In the genomic region with DNA sequence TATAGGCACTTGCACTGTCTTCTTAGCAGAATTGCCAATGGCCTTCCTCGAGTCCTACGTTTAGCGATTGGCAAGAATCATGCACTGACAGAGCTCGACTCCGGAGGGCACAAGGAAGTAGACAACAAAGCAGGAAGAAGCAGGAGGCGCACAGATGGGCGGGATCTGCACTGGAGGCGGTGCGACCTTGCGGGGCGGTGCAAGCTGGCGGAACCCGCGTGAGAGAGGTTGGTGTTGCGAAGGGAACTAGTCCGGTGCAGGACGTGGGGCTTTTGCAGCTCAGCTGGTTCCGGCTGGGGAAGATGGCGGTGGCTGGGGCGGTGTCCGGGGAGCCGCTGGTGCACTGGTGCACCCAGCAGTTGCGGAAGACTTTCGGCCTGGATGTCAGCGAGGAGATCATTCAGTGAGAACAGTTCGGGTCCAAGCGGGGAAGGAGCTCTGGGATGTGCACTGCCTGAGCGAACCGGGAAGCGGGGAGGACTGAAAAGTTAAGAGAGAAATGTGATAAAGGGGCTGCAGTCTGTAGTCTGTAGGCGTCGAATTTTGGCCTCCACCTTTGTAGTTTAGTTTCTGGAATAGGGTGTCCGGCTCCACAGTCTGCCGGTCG, we compare ENCODE assay signal across 1 cellular context.
TF ChIP-seq lines count a peak whose summit lies in the region.

A gene (plus strand): TSS at position 275 of the 607 bp plus-strand sequence. CDS start 28 bp downstream, at position 303.

TF ChIP-seq in HCT116, 20 proteins besides CTCF, POLR2A, EP300 and RAD21 (continued from another document):
- no peak for TF ChIP-seq EZH2phosphoT487 (IDR thresholded peaks at IDR 0.05; ENCODE audit: borderline replicate concordance)
- no peak for TF ChIP-seq FOSL1 (IDR thresholded peaks at IDR 0.05; ENCODE audit: low read depth)
- TF ChIP-seq, protein P1, sequence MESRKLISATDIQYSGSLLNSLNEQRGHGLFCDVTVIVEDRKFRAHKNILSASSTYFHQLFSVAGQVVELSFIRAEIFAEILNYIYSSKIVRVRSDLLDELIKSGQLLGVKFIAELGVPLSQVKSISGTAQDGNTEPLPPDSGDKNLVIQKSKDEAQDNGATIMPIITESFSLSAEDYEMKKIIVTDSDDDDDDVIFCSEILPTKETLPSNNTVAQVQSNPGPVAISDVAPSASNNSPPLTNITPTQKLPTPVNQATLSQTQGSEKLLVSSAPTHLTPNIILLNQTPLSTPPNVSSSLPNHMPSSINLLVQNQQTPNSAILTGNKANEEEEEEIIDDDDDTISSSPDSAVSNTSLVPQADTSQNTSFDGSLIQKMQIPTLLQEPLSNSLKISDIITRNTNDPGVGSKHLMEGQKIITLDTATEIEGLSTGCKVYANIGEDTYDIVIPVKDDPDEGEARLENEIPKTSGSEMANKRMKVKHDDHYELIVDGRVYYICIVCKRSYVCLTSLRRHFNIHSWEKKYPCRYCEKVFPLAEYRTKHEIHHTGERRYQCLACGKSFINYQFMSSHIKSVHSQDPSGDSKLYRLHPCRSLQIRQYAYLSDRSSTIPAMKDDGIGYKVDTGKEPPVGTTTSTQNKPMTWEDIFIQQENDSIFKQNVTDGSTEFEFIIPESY (IDR thresholded peaks at IDR 0.05; ENCODE audit: extremely low read depth, insufficient replicate concordance, low read length), result peak; percentile 66
- TF ChIP-seq SRF (IDR thresholded peaks at IDR 0.05; ENCODE audit: low read depth), result peak; percentile 82; the same call in 1 of the 2 replicates
- TF ChIP-seq ELF1 (IDR thresholded peaks at IDR 0.05; ENCODE audit: borderline replicate concordance, low read depth), result peak; percentile 84
- TF ChIP-seq YY1 (IDR thresholded peaks at IDR 0.05; ENCODE audit: extremely low read depth, insufficient replicate concordance, low read depth, low read length), result peak; percentile 93
- TF ChIP-seq, protein P2, sequence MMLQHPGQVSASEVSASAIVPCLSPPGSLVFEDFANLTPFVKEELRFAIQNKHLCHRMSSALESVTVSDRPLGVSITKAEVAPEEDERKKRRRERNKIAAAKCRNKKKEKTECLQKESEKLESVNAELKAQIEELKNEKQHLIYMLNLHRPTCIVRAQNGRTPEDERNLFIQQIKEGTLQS (IDR thresholded peaks at IDR 0.05), result no peak
- TF ChIP-seq SP1 (IDR thresholded peaks at IDR 0.05; ENCODE audit: low read depth), result peak; percentile 89
- peak; percentile 73 for TF ChIP-seq TCF7L2 (IDR thresholded peaks at IDR 0.05; ENCODE audit: borderline replicate concordance, extremely low read depth, insufficient read depth, insufficient read length)
